In the genomic region with DNA sequence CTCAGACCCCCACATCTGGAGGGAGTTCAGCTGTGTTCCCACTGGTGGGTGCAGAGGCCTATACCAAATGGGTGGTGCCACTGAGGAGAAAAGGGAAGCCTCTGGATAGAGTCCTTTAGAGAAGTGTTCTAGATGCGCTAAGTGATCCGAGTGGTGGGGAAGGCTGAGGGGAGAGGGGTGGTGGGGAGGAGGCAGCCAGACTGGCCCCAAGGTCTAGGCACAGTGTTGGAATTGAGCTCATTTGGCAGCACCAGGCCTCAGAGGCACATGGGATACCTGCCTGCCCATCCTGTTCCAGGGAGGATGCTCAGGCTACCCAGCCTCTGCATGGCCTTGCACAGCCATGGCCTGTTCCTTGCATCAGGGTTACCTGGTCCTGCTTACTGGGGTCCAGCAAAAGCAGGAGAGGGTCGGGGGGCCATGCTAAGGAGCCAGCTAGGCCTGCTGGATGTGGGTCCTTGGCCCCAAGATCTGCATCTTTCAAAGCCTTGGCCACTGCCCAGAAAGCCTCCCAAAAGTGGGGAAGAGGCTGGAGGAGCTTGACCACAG, we compare ENCODE assay signal across 14 cellular contexts.
"Had no signal": no experiment of that assay in that cellular context is flagged by ENCODE, and none has a peak within 500 bp of the region (broad histone marks: within the 10 kb centered on the region; RNA-seq: fewer than 3 reads in every experiment).

No MANE protein-coding gene starts in this region.

- H3K9me3 Mint-ChIP-seq: activated CD4-positive, alpha-beta T cell treated with anti-CD3 and anti-CD28 coated beads, Interleukin-2, amount 10 ng/mL, durations not matched to agents 24 days and 14 days; activated naive CD8-positive, alpha-beta T cell treated with anti-CD3 and anti-CD28 coated beads, Interleukin-2, amount 50 U/mL, for 24 hours; activated T-helper 1 cell treated with anti-CD3 and anti-CD28 coated beads, Interleukin-12 subunit alpha, Interleukin-12 subunit beta, Interleukin-2, Interleukin-4 antibody, amounts not matched to agents 30 ng/mL and 10 ng/mL and 1 ng/mL, durations not matched to agents 14 hours and 24 hours and 36 hours; memory B cell; natural killer cell; stimulated activated memory B cell treated with anti-CD40 and anti-IgM and Interleukin-4, amounts not matched to agents 10 μg/mL and 1 μg/mL and 100 μg/mL, for 72 hours had no signal

- H3K27ac Mint-ChIP-seq: activated CD4-positive, alpha-beta T cell treated with anti-CD3 and anti-CD28 coated beads, Interleukin-2, amount 10 ng/mL, durations not matched to agents 24 days and 14 days; activated naive CD8-positive, alpha-beta T cell treated with anti-CD3 and anti-CD28 coated beads, Interleukin-2, amount 50 U/mL, for 24 hours; activated T-helper 1 cell treated with anti-CD3 and anti-CD28 coated beads, Interleukin-12 subunit alpha, Interleukin-12 subunit beta, Interleukin-2, Interleukin-4 antibody, amounts not matched to agents 30 ng/mL and 10 ng/mL and 1 ng/mL, durations not matched to agents 14 hours and 24 hours and 36 hours; natural killer cell; stimulated activated memory B cell treated with anti-CD40 and anti-IgM and Interleukin-4, amounts not matched to agents 10 μg/mL and 1 μg/mL and 100 μg/mL, for 72 hours had no signal

- H3K9me3 ChIP-seq: ascending aorta, esophagus squamous epithelium, upper lobe of left lung had no signal

- H3K4me2 ChIP-seq: smooth muscle cell had no signal

- H3K27me3 Mint-ChIP-seq: activated CD4-positive, alpha-beta T cell treated with anti-CD3 and anti-CD28 coated beads, Interleukin-2, amount 10 ng/mL, durations not matched to agents 24 days and 14 days; activated naive CD8-positive, alpha-beta T cell treated with anti-CD3 and anti-CD28 coated beads, Interleukin-2, amount 50 U/mL, for 24 hours; memory B cell; progenitor cell of endocrine pancreas; stimulated activated memory B cell treated with anti-CD40 and anti-IgM and Interleukin-4, amounts not matched to agents 10 μg/mL and 1 μg/mL and 100 μg/mL, for 72 hours had no signal

- H3K4me3 Mint-ChIP-seq: activated CD4-positive, alpha-beta T cell treated with anti-CD3 and anti-CD28 coated beads, Interleukin-2, amount 10 ng/mL, durations not matched to agents 24 days and 14 days; activated naive CD8-positive, alpha-beta T cell treated with anti-CD3 and anti-CD28 coated beads, Interleukin-2, amount 50 U/mL, for 24 hours; activated T-helper 1 cell treated with anti-CD3 and anti-CD28 coated beads, Interleukin-12 subunit alpha, Interleukin-12 subunit beta, Interleukin-2, Interleukin-4 antibody, amounts not matched to agents 30 ng/mL and 10 ng/mL and 1 ng/mL, durations not matched to agents 14 hours and 24 hours and 36 hours; memory B cell; natural killer cell; stimulated activated memory B cell treated with anti-CD40 and anti-IgM and Interleukin-4, amounts not matched to agents 10 μg/mL and 1 μg/mL and 100 μg/mL, for 72 hours had no signal

- H3K4me1 ChIP-seq: upper lobe of left lung had no signal

- H3K36me3 Mint-ChIP-seq: memory B cell, natural killer cell had no signal

- H3K27me3 ChIP-seq: ascending aorta, esophagus squamous epithelium, upper lobe of left lung had no signal

- H3K27ac ChIP-seq: ascending aorta, esophagus squamous epithelium, left ventricle myocardium inferior, upper lobe of left lung had no signal

- H3K4me3 ChIP-seq: ascending aorta, esophagus squamous epithelium, left ventricle myocardium inferior, smooth muscle cell, upper lobe of left lung had no signal

- DNase-seq: esophagus squamous epithelium, left ventricle myocardium inferior, natural killer cell, occipital lobe, T1000, upper lobe of left lung had no signal

- H3K4me1 Mint-ChIP-seq: activated CD4-positive, alpha-beta T cell treated with anti-CD3 and anti-CD28 coated beads, Interleukin-2, amount 10 ng/mL, durations not matched to agents 24 days and 14 days; activated naive CD8-positive, alpha-beta T cell treated with anti-CD3 and anti-CD28 coated beads, Interleukin-2, amount 50 U/mL, for 24 hours; natural killer cell; stimulated activated memory B cell treated with anti-CD40 and anti-IgM and Interleukin-4, amounts not matched to agents 10 μg/mL and 1 μg/mL and 100 μg/mL, for 72 hours had no signal
